In genomic region chr11:134622458-134622857, GRCh38 we compare ENCODE assay signal across 5 cellular contexts.
"Had no signal": no experiment of that assay in that cellular context is flagged by ENCODE, and none has a peak within 500 bp of the region (broad histone marks: within the 10 kb centered on the region; RNA-seq: fewer than 3 reads in every experiment).

No MANE protein-coding gene starts in this region.

- H3K9me3 Mint-ChIP-seq: GM23338, H9 had no signal

- H3K4me1 Mint-ChIP-seq: GM23338 had no signal

- H3K4me3 Mint-ChIP-seq: GM23338, H9 had no signal

- DNase-seq: H9, HCEC 1CT, IMR-90 had no signal

- H3K4me3 ChIP-seq: GM23338, K562 had no signal

- H3K27ac Mint-ChIP-seq: GM23338, H9 had no signal
